In the genomic region with DNA sequence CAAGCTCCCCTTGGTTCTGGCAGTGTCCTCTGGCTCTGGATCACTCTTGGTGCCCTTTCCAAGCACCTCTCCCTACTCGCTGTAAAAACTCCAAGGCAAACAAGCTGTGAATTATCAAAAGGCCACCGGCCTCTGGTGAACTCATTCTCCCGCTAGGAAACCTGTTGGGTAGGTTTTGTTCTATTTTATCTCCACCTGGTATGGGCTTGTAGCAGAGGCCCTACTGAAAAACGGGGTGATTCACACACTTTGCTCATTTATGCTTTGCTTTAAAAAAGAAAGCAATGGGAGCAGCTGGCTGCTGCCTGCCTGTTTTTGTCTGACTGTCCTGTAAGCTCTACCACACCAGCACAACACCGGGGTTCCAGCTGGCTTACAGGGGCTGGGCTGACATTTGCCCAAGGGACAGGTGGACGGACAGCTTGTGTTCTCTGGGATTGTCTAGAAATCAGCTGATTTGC, we compare ENCODE assay signal across 11 cellular contexts. TPM values are rescaled to one million over a fixed set of nuclear protein-coding genes. Genes with fewer than 3 reads are reported as not detected.
A peak's percentile ranks its signal among the peaks of the same experiment; 100 is the strongest.
DNase-seq lines count a peak whose midpoint lies in the region; ATAC-seq, FAIRE-seq and TF ChIP-seq lines count a peak whose summit lies in the region.
"Had no signal": no experiment of that assay in that cellular context is flagged by ENCODE, and none has a peak within 500 bp of the region (broad histone marks: within the 10 kb centered on the region; RNA-seq: fewer than 3 reads in every experiment).

No MANE protein-coding gene starts in this region.

- H3K27ac ChIP-seq in PC-9 (peak overlapping the region; percentile 89), small intestine (ENCODE audit: low read depth in 1 of 2, low read length in 1 of 2) (peak overlapping the region in 1 of 2 donors; percentile 81), A673 (ENCODE audit: low read depth, low read length, poor library complexity, severe bottlenecking) (no peak overlapping the region)
- H3K27ac ChIP-seq in CD8-positive, alpha-beta memory T cell (ENCODE audit: low read depth, low read length): no peak overlapping the region

- no peak overlapping the region for H2AFZ ChIP-seq in PC-9

- DNase-seq in PC-9: peak; percentile 83 to 99
- peak; percentile 72 for DNase-seq in kidney tubule cell (ENCODE audit: low spot score)
- DNase-seq in small intestine: peak; percentile 86
- no peak for DNase-seq in A673 (ENCODE audit: low spot score)
- DNase-seq in CD8-positive, alpha-beta memory T cell: no peak
- DNase-seq in kidney glomerular epithelial cell (lab: John Stamatoyannopoulos, UW): no peak
- no peak for DNase-seq in T-helper 17 cell
- DNase-seq: activated CD4-positive, alpha-beta T cell treated with anti-CD3 and anti-CD28 coated beads for 36 hours; DND-41; NCI-H2081 treated with DMSO at 0.1 percent for 48 hours had no signal

- H3K4me1 ChIP-seq in PC-9 (replicated peaks; ENCODE audit: insufficient read depth) (peaks cover 65% of the 10 kb centered on the region), small intestine (ENCODE audit: control insufficient read depth in 2 of 2, insufficient read depth in 1 of 2, low read depth in 1 of 2, low read length in 1 of 2) (peaks cover 4 to 5% of the 10 kb centered on the region in 2 donors), A673 (ENCODE audit: insufficient read depth, low read length, poor library complexity, severe bottlenecking) (peaks cover 9% of the 10 kb centered on the region)
- H3K4me1 ChIP-seq in CD8-positive, alpha-beta memory T cell (ENCODE audit: insufficient read depth, low read length): no peaks in the 10 kb centered on the region

- no peak for TF ChIP-seq RAD21 in Ishikawa (IDR thresholded peaks at IDR 0.05; ENCODE audit: low read depth)

- TF ChIP-seq EP300 in Ishikawa (IDR thresholded peaks at IDR 0.05; ENCODE audit: borderline replicate concordance): no peak

- 7 to 56% (median 32%) methylated on average over 6 of the region's 6 CpGs for WGBS in small intestine, 3 donors

- H3K4me1 Mint-ChIP-seq in CD8-positive, alpha-beta memory T cell: no peaks in the 10 kb centered on the region
- no peaks in the 10 kb centered on the region for H3K4me1 Mint-ChIP-seq in T-helper 17 cell
- H3K4me1 Mint-ChIP-seq: activated CD4-positive, alpha-beta T cell treated with anti-CD3 and anti-CD28 coated beads for 36 hours had no signal

- peaks cover 50% of the 10 kb centered on the region for H3F3A ChIP-seq in PC-9 (ENCODE audit: insufficient read depth, low read depth)

- peaks cover 9% of the 10 kb centered on the region for H3K36me3 ChIP-seq in PC-9 (ENCODE audit: low read depth)
- H3K36me3 ChIP-seq in small intestine (ENCODE audit: control insufficient read depth in 2 of 2, insufficient read depth in 2 of 2, low read length in 2 of 2): no peaks in the 10 kb centered on the region
- H3K36me3 ChIP-seq in A673 (ENCODE audit: insufficient read depth, low read length, poor library complexity, severe bottlenecking): no peaks in the 10 kb centered on the region
- no peaks in the 10 kb centered on the region for H3K36me3 ChIP-seq in CD8-positive, alpha-beta memory T cell (ENCODE audit: insufficient read depth, low read length)

- H3K9me3 ChIP-seq in PC-9 (ENCODE audit: insufficient read depth, low read depth) (no peaks in the 10 kb centered on the region), small intestine (ENCODE audit: control insufficient read depth, low read depth) (no peaks in the 10 kb centered on the region), A673 (ENCODE audit: low read depth, low read length, poor library complexity, severe bottlenecking) (no peaks in the 10 kb centered on the region), T-helper 17 cell (ENCODE audit: control insufficient read depth, low read length, poor library complexity, severe bottlenecking) (no peaks in the 10 kb centered on the region)
- H3K9me3 ChIP-seq in CD8-positive, alpha-beta memory T cell (ENCODE audit: low read length): no peaks in the 10 kb centered on the region

- no peaks in the 10 kb centered on the region for H3K36me3 Mint-ChIP-seq in CD8-positive, alpha-beta memory T cell
- no peaks in the 10 kb centered on the region for H3K36me3 Mint-ChIP-seq in T-helper 17 cell (ENCODE audit: low read depth)

- FAIRE-seq in small intestine (lab: Jason Lieb, UNC): no peak

- H3K27me3 ChIP-seq in PC-9 (ENCODE audit: insufficient read depth, low read depth) (no peaks in the 10 kb centered on the region), small intestine (ENCODE audit: control insufficient read depth in 2 of 2, insufficient read depth in 2 of 2, low read length in 2 of 2) (no peaks in the 10 kb centered on the region), A673 (replicated peaks; ENCODE audit: insufficient read depth, low read depth, low read length, poor library complexity) (no peaks in the 10 kb centered on the region)
- no peaks in the 10 kb centered on the region for H3K27me3 ChIP-seq in CD8-positive, alpha-beta memory T cell (ENCODE audit: insufficient read depth, low read length, poor library complexity, severe bottlenecking)

- CTCF ChIA-PET in PC-9 (lab: Charles Lee): interaction anchor here (0.6 to 1.1 kb wide), 6 partner anchors 9 to 375 kb away, joined by 3 to 5 read pairs (median 3); no protein-coding TSS in a partner anchor
- CTCF ChIA-PET in A673 (lab: Charles Lee): no interaction called here
- CTCF ChIA-PET in CD8-positive, alpha-beta memory T cell (lab: Charles Lee): no interaction called here

- H3K4me3 Mint-ChIP-seq in CD8-positive, alpha-beta memory T cell: no peak overlapping the region
- no peak overlapping the region for H3K4me3 Mint-ChIP-seq in T-helper 17 cell
- H3K4me3 Mint-ChIP-seq: activated CD4-positive, alpha-beta T cell treated with anti-CD3 and anti-CD28 coated beads for 36 hours had no signal

- peaks cover 14% of the 10 kb centered on the region for H4K20me1 ChIP-seq in PC-9 (ENCODE audit: insufficient read depth)

- H3K27ac Mint-ChIP-seq in CD8-positive, alpha-beta memory T cell: no peak overlapping the region
- no peak overlapping the region for H3K27ac Mint-ChIP-seq in T-helper 17 cell
- H3K27ac Mint-ChIP-seq: activated CD4-positive, alpha-beta T cell treated with anti-CD3 and anti-CD28 coated beads for 36 hours had no signal

- POLR2A ChIA-PET in PC-9 (lab: Charles Lee; ENCODE audit: unreplicated experiment): interaction anchor here (0.6 to 1.3 kb wide), 8 partner anchors 20 to 1151 kb away, joined by 3 to 14 read pairs (median 4); no protein-coding TSS in a partner anchor
- POLR2A ChIA-PET in A673 (lab: Charles Lee; ENCODE audit: low non-redundant PET): interaction anchor here (0.6 kb wide), 1 partner anchor 428 kb away, joined by 3 read pairs; no protein-coding TSS in a partner anchor
- POLR2A ChIA-PET in CD8-positive, alpha-beta memory T cell (lab: Charles Lee): no interaction called here

- TF ChIP-seq CTCF in PC-9 (conservative IDR thresholded peaks at IDR 0.05) (no peak), A673 (conservative IDR thresholded peaks at IDR 0.05; ENCODE audit: low read depth, low read length) (no peak)

- peaks cover 94% of the 10 kb centered on the region for H3K79me2 ChIP-seq in PC-9 (ENCODE audit: low read depth)

- H3K4me3 ChIP-seq in PC-9 (peak overlapping the region; percentile 36), small intestine (ENCODE audit: low read depth in 1 of 2, low read length in 2 of 2) (no peak overlapping the region), A673 (ENCODE audit: low read depth, low read length, poor library complexity, severe bottlenecking) (no peak overlapping the region)
- H3K4me3 ChIP-seq in CD8-positive, alpha-beta memory T cell (ENCODE audit: low read length): no peak overlapping the region

- no peak for ATAC-seq in T-helper 17 cell
- ATAC-seq: activated CD4-positive, alpha-beta T cell treated with anti-CD3 and anti-CD28 coated beads for 36 hours had no signal

- no peaks in the 10 kb centered on the region for H3K9me3 Mint-ChIP-seq in CD8-positive, alpha-beta memory T cell

- H3K27me3 Mint-ChIP-seq in CD8-positive, alpha-beta memory T cell: peaks cover 4 to 7% of the 10 kb centered on the region in 2 donors
- peaks cover 33% of the 10 kb centered on the region for H3K27me3 Mint-ChIP-seq in T-helper 17 cell
- H3K27me3 Mint-ChIP-seq: activated CD4-positive, alpha-beta T cell treated with anti-CD3 and anti-CD28 coated beads for 36 hours had no signal

- intact Hi-C loops in PC-9 (cut with micrococcal nuclease; ENCODE audit: unreplicated experiment): loop anchor here (1.0 kb wide), 3 partner anchors 19 to 43 kb away; no protein-coding TSS in a partner anchor
- intact Hi-C loops in A673 (cut with micrococcal nuclease; ENCODE audit: unreplicated experiment): no loop called here

- H3K9me2 ChIP-seq in PC-9 (ENCODE audit: insufficient read depth): no peaks in the 10 kb centered on the region

- BruUV-seq in PC-9 (replicated peaks; lab: Mats Ljungman, UMichigan): no TSS peak
- BruUV-seq in A673 (replicated peaks; lab: Mats Ljungman, UMichigan): no TSS peak

- peak overlapping the region; percentile 73 for H3K4me2 ChIP-seq in PC-9

TF ChIP-seq in Ishikawa, 13 proteins besides CTCF, POLR2A, EP300 and RAD21:
- TF ChIP-seq CEBPB (IDR thresholded peaks at IDR 0.05): 0 out of 2 replicates have a peak, but pooled peaks have one; percentile 18
- TF ChIP-seq MAX (IDR thresholded peaks at IDR 0.05): peak; percentile 40; the same call in 1 of the 2 replicates
- TF ChIP-seq NFIC (IDR thresholded peaks at IDR 0.05): no peak
TF ChIP-seq in Ishikawa: peak in this region for 2.

RNA-seq across cellular contexts. Expression of gene SH3BP4, which starts 56.8 kb away (rescaled TPM):
- total RNA-seq in PC-9 (2021): 131 and 135 TPM in 2 replicates
- polyA plus RNA-seq in small intestine: 10 to 100 TPM in 1 of 3 donors, 1 to 10 TPM in 2; 3.6 to 36.7 (median 5.1) TPM
- total RNA-seq in A673 (2021): 19.5 and 19.9 TPM in 2 replicates
- total RNA-seq in CD8-positive, alpha-beta memory T cell: under 1 TPM in 1 of 2 experiments, not detected in 1; 0.18 TPM
- polyA plus RNA-seq in CD8-positive, alpha-beta memory T cell: not detected
- under 1 TPM; 0.15 to 0.94 TPM for total RNA-seq in T-helper 17 cell

Comparison
In these comparisons a context has a peak if more than half of its experiments do, and no peak if none do; other contexts are left out.
1. DNase-seq: peak in PC-9 (2 of 2), kidney tubule cell (single experiment) and small intestine (single experiment); none in A673 (single experiment), CD8-positive, alpha-beta memory T cell (0 of 5), kidney glomerular epithelial cell (single experiment) and T-helper 17 cell (0 of 3).
2. RNA of gene SH3BP4, which starts 56.8 kb away (total RNA-seq): 131 to 135 TPM in PC-9 and 19.5 to 19.9 TPM in A673; 0.15 to 0.94 TPM in T-helper 17 cell and 0.18 TPM in CD8-positive, alpha-beta memory T cell; every median in the first group is over 10 times any median in the second.